ENCODE assay signal across 9 cellular contexts in genomic region chr2:84894758-84895520, GRCh38. TPM values are rescaled to one million over a fixed set of nuclear protein-coding genes. Genes with fewer than 3 reads are reported as not detected.
DNase-seq lines count a peak whose midpoint lies in the region; ATAC-seq and TF ChIP-seq lines count a peak whose summit lies in the region.
"Had no signal": no experiment of that assay in that cellular context is flagged by ENCODE, and none has a peak within 500 bp of the region (broad histone marks: within the 10 kb centered on the region; RNA-seq: fewer than 3 reads in every experiment).

No MANE protein-coding gene starts in this region.

- intact Hi-C loops in CD14-positive monocyte (cut with micrococcal nuclease): no loop called here

- in situ Hi-C loops in GM13976 (cut with MboI; ENCODE audit: low sequenced_read_pairs, unreplicated experiment): no loop called here

- ATAC-seq in HG02678 (IDR thresholded peaks at IDR 0.05; ENCODE audit: unreplicated experiment) (peak; percentile 30), HG03025 (IDR thresholded peaks at IDR 0.05; ENCODE audit: low FRiP score, unreplicated experiment) (no peak), HG03139 (IDR thresholded peaks at IDR 0.05; ENCODE audit: unreplicated experiment) (no peak)

- peaks cover 0 to 3% of the 10 kb centered on the region in 2 donors for H3K36me3 Mint-ChIP-seq in CD14-positive monocyte
- no peaks in the 10 kb centered on the region for H3K36me3 Mint-ChIP-seq in progenitor cell of endocrine pancreas (ENCODE audit: insufficient read depth)

- DNase-seq in CD14-positive monocyte (ENCODE audit: low spot score): no peak
- no peak for DNase-seq in WERI-Rb-1
- DNase-seq in left kidney (ENCODE audit: low read depth, low spot score): peak; percentile 28
- DNase-seq in GM13976 (ENCODE audit: low spot score): no peak
- DNase-seq in progenitor cell of endocrine pancreas (ENCODE audit: low spot score, unreplicated experiment): no peak
- DNase-seq: left cardiac atrium had no signal

- peaks cover 53% of the 10 kb centered on the region for H3K4me1 Mint-ChIP-seq in CD14-positive monocyte
- no peaks in the 10 kb centered on the region for H3K4me1 Mint-ChIP-seq in progenitor cell of endocrine pancreas (ENCODE audit: low read depth)

- H3K27me3 Mint-ChIP-seq in CD14-positive monocyte (ENCODE audit: low read depth in 3 of 3): peaks cover 0 to 2% (median 2%) of the 10 kb centered on the region in 3 donors
- peaks cover 5% of the 10 kb centered on the region for H3K27me3 Mint-ChIP-seq in progenitor cell of endocrine pancreas

- H3K9me3 Mint-ChIP-seq in CD14-positive monocyte (peaks cover 0 to 4% (median 0%) of the 10 kb centered on the region in 7 donors), progenitor cell of endocrine pancreas (ENCODE audit: low read depth) (no peaks in the 10 kb centered on the region)

- H3K27ac Mint-ChIP-seq in CD14-positive monocyte: peak overlapping the region in 6 of 7 donors; percentile 3 to 87 (median 79)
- no peak overlapping the region for H3K27ac Mint-ChIP-seq in progenitor cell of endocrine pancreas

- H3K27me3 ChIP-seq in WERI-Rb-1 (ENCODE audit: insufficient read depth, low read depth, severe bottlenecking): no peaks in the 10 kb centered on the region

- H3K4me3 ChIP-seq in WERI-Rb-1 (ENCODE audit: low read depth, low read length): peak overlapping the region; percentile 8; the same call in 1 of the 2 replicates

- H3K27ac ChIP-seq in WERI-Rb-1: peak overlapping the region; percentile 70

- no peaks in the 10 kb centered on the region for H3K36me3 ChIP-seq in WERI-Rb-1

- H3K9me3 ChIP-seq in WERI-Rb-1 (ENCODE audit: severe bottlenecking): no peaks in the 10 kb centered on the region

- H3K4me3 Mint-ChIP-seq in CD14-positive monocyte (peak overlapping the region in 1 of 2 donors; percentile 61), progenitor cell of endocrine pancreas (ENCODE audit: low read depth) (no peak overlapping the region)

- TF ChIP-seq CTCF in CD14-positive monocyte (IDR thresholded peaks at IDR 0.05): no peak
- no peak for TF ChIP-seq CTCF in WERI-Rb-1 (IDR thresholded peaks at IDR 0.05; ENCODE audit: low read depth, low read length)
- no peak for TF ChIP-seq CTCF in GM13976 (IDR thresholded peaks at IDR 0.05; ENCODE audit: borderline replicate concordance, control extremely low read depth, extremely low read depth, insufficient read depth, missing control alignments)
- TF ChIP-seq CTCF in progenitor cell of endocrine pancreas (IDR thresholded peaks at IDR 0.05; ENCODE audit: unreplicated experiment): no peak

RNA-seq across cellular contexts. Expression of gene TMSB10, which starts 10.5 kb away (rescaled TPM):
- 1,000 to 10,000 TPM; 5,130 to 6,847 TPM for polyA plus RNA-seq in CD14-positive monocyte
- 2,013 and 2,136 TPM in 2 replicates for total RNA-seq in progenitor cell of endocrine pancreas

RNA-seq across cellular contexts. Expression of gene TRABD2A, which starts 14.1 kb away (rescaled TPM):
- polyA plus RNA-seq in CD14-positive monocyte: under 1 TPM; 0.79 to 0.95 TPM
- total RNA-seq in progenitor cell of endocrine pancreas: 1.4 and 2.0 TPM in 2 replicates
